In genomic region chr1:20413136-20413790, GRCh38 we compare ENCODE assay signal across 25 cellular contexts.
DNase-seq lines count a peak whose midpoint lies in the region; ATAC-seq, FAIRE-seq and TF ChIP-seq lines count a peak whose summit lies in the region.
"Had no signal": no experiment of that assay in that cellular context is flagged by ENCODE, and none has a peak within 500 bp of the region (broad histone marks: within the 10 kb centered on the region; RNA-seq: fewer than 3 reads in every experiment).

No MANE protein-coding gene starts in this region.

- DNase-seq in NCI-H446 treated with DMSO at 0.1 percent for 48 hours (lab: John Stamatoyannopoulos, UW), result peak; percentile 15
- peak; percentile 95 for DNase-seq in cerebellar cortex (ENCODE audit: low spot score)
- DNase-seq in H1 (ENCODE audit: low read depth in 1 of 2, low spot score in 2 of 2), result no peak
- no peak for DNase-seq in psoas muscle
- DNase-seq in activated CD4-positive, alpha-beta T cell treated with anti-CD3 and anti-CD28 coated beads, Interleukin-2, amount 10 ng/mL, durations not matched to agents 24 days and 14 days, result no peak
- DNase-seq in activated T-cell treated with anti-CD3 and anti-CD28 coated beads, Interleukin-2, amount 50 U/mL, for 4 hours, result no peak
- no peak for DNase-seq in activated naive CD4-positive, alpha-beta T cell treated with Interleukin-2 at 50 U/mL for 16 hours
- DNase-seq in urothelium cell line (ENCODE audit: low spot score), result no peak
- DNase-seq: CD4-positive, alpha-beta memory T cell; COR-L47; DMS53; HFFc6; NCI-H1092; NCI-H1436; NCI-H187; NCI-H2081 treated with DMSO at 0.1 percent for 48 hours; NCI-H2171; NCI-H226; NCI-H510A treated with DMSO at 0.1 percent for 48 hours; PC-9; SJCRH30 had no signal

- intact Hi-C loops in psoas muscle (cut with DNase I), result no loop called here
- intact Hi-C loops in activated CD4-positive, alpha-beta T cell treated with anti-CD3 and anti-CD28 coated beads, Interleukin-2, amount 10 ng/mL, durations not matched to agents 24 days and 14 days (cut with micrococcal nuclease), result no loop called here

- TF ChIP-seq EP300 in H1 (IDR thresholded peaks at IDR 0.05; ENCODE audit: borderline replicate concordance in 1 of 2, low read depth in 2 of 2, low read length in 2 of 2), result no peak

- H3K4me1 ChIP-seq in H1 (replicated peaks in 1 of 4; ENCODE audit: control insufficient read depth in 3 of 4, insufficient read depth in 4 of 4, low read length in 3 of 4), result 0 out of 7 replicates have a peak, but pooled peaks cover 0 to 3% (median 0%) of the 10 kb centered on the region in 4 experiments
- no peaks in the 10 kb centered on the region for H3K4me1 ChIP-seq in psoas muscle
- H3K4me1 ChIP-seq: HAP-1, SJCRH30 had no signal

- no peaks in the 10 kb centered on the region for H3K36me3 Mint-ChIP-seq in activated CD4-positive, alpha-beta T cell treated with anti-CD3 and anti-CD28 coated beads, Interleukin-2, amount 10 ng/mL, durations not matched to agents 24 days and 14 days (ENCODE audit: low read depth)
- no peaks in the 10 kb centered on the region for H3K36me3 Mint-ChIP-seq in activated T-cell treated with anti-CD3 and anti-CD28 coated beads, Interleukin-2, amount 50 U/mL, for 4 hours (ENCODE audit: insufficient read depth)
- H3K36me3 Mint-ChIP-seq: CD4-positive, alpha-beta memory T cell had no signal

- H3K9me3 Mint-ChIP-seq in activated CD4-positive, alpha-beta T cell treated with anti-CD3 and anti-CD28 coated beads, Interleukin-2, amount 10 ng/mL, durations not matched to agents 24 days and 14 days, result no peaks in the 10 kb centered on the region
- H3K9me3 Mint-ChIP-seq in activated T-cell treated with anti-CD3 and anti-CD28 coated beads, Interleukin-2, amount 50 U/mL, for 4 hours, result no peaks in the 10 kb centered on the region
- H3K9me3 Mint-ChIP-seq: HFFc6 had no signal

- no peak overlapping the region for H3K14ac ChIP-seq in H1 (ENCODE audit: insufficient read length)

- no peaks in the 10 kb centered on the region for H3K79me1 ChIP-seq in H1 (ENCODE audit: low read depth, low read length)

- peaks cover 2% of the 10 kb centered on the region for H3K4me1 Mint-ChIP-seq in activated CD4-positive, alpha-beta T cell treated with anti-CD3 and anti-CD28 coated beads, Interleukin-2, amount 10 ng/mL, durations not matched to agents 24 days and 14 days
- H3K4me1 Mint-ChIP-seq in activated T-cell treated with anti-CD3 and anti-CD28 coated beads, Interleukin-2, amount 50 U/mL, for 4 hours (ENCODE audit: low read depth), result no peaks in the 10 kb centered on the region
- H3K4me1 Mint-ChIP-seq: CD4-positive, alpha-beta memory T cell; GM23338 had no signal

- TF ChIP-seq RAD21 in H1 (IDR thresholded peaks at IDR 0.05 in 1 of 2, conservative IDR thresholded peaks at IDR 0.05 in 1 of 2; ENCODE audit: low read depth in 2 of 2, low read length in 2 of 2), result no peak

- H3K4me2 ChIP-seq in H1 (ENCODE audit: insufficient read depth in 1 of 2, low read depth in 2 of 2, low read length in 2 of 2), result no peak overlapping the region
- H3K4me2 ChIP-seq: GM23338, PC-9 had no signal

- H2BK5ac ChIP-seq in H1 (ENCODE audit: low read depth, low read length), result no peak overlapping the region

- H4K91ac ChIP-seq in H1 (replicated peaks; ENCODE audit: insufficient read length, low read length), result no peak overlapping the region

- H2BK20ac ChIP-seq in H1 (ENCODE audit: low read length), result no peak overlapping the region

- no peaks in the 10 kb centered on the region for H4K20me1 ChIP-seq in H1 (replicated peaks in 1 of 2; ENCODE audit: control insufficient read depth in 1 of 2, insufficient read depth in 2 of 2, low read length in 2 of 2)

- no peak overlapping the region for H3K27ac Mint-ChIP-seq in activated CD4-positive, alpha-beta T cell treated with anti-CD3 and anti-CD28 coated beads, Interleukin-2, amount 10 ng/mL, durations not matched to agents 24 days and 14 days
- H3K27ac Mint-ChIP-seq: CD4-positive, alpha-beta memory T cell; GM23338; HFFc6 had no signal

- H3K18ac ChIP-seq in H1 (ENCODE audit: extremely low read depth, low read length), result no peak overlapping the region

- POLR2A ChIA-PET in H1 (lab: Charles Lee; ENCODE audit: partially characterized antibody), result no interaction called here

- H3K27ac ChIP-seq in H1 (ENCODE audit: low read depth, low read length) (no peak overlapping the region), psoas muscle (no peak overlapping the region)
- H3K27ac ChIP-seq: PC-9, SJCRH30 had no signal

- no peak overlapping the region for H2AK5ac ChIP-seq in H1 (ENCODE audit: low read depth, low read length)

- H4K8ac ChIP-seq in H1 (ENCODE audit: extremely low read depth, insufficient read depth, low read length), result peak overlapping the region; percentile 32; the same call in 1 of the 2 replicates

- H2BK12ac ChIP-seq in H1 (ENCODE audit: low read depth, low read length), result no peak overlapping the region

- H3K9me3 ChIP-seq in H1 (ENCODE audit: insufficient read depth in 2 of 2, low read depth in 1 of 2, low read length in 1 of 2), result no peaks in the 10 kb centered on the region
- H3K9me3 ChIP-seq in psoas muscle, result no peaks in the 10 kb centered on the region
- H3K9me3 ChIP-seq: HAP-1, SJCRH30 had no signal

- H3K36me3 ChIP-seq in H1 (ENCODE audit: control insufficient read depth in 2 of 4, insufficient read depth in 4 of 4, low read length in 3 of 4) (no peaks in the 10 kb centered on the region), psoas muscle (ENCODE audit: insufficient read depth in 1 of 2, low read depth in 1 of 2) (no peaks in the 10 kb centered on the region)
- H3K36me3 ChIP-seq: HAP-1, SJCRH30 had no signal

- H3K4me3 ChIP-seq in H1 (ENCODE audit: extremely low read depth in 1 of 4, insufficient read depth in 2 of 4, low read depth in 3 of 4, low read length in 4 of 4) (no peak overlapping the region), psoas muscle (no peak overlapping the region)
- H3K4me3 ChIP-seq: GM23338, HAP-1, PC-9, SJCRH30 had no signal

- no peak overlapping the region for H3K23ac ChIP-seq in H1 (ENCODE audit: insufficient read length)

- no peak overlapping the region for H3K4ac ChIP-seq in H1 (replicated peaks; ENCODE audit: insufficient read length, low read depth, low read length)

- ATAC-seq in psoas muscle, result peak; percentile 29 to 65 (median 52)
- ATAC-seq in activated T-cell treated with anti-CD3 and anti-CD28 coated beads, Interleukin-2, amount 50 U/mL, for 4 hours, result no peak
- ATAC-seq: GM23338, Right ventricle myocardium inferior had no signal

- TF ChIP-seq POLR2A in H1 (IDR thresholded peaks at IDR 0.05; ENCODE audit: control extremely low read depth in 1 of 2, low read depth in 2 of 2, low read length in 2 of 2), result no peak

- H3K27me3 ChIP-seq in H1 (replicated peaks in 1 of 4; ENCODE audit: control insufficient read depth in 3 of 4, extremely low read depth in 1 of 4, insufficient read depth in 3 of 4, low read length in 3 of 4), result peaks cover 7 to 52% (median 28%) of the 10 kb centered on the region in 4 experiments
- peaks cover 0 to under 1% (median 0%) of the 10 kb centered on the region in 3 donors for H3K27me3 ChIP-seq in psoas muscle (ENCODE audit: insufficient read depth in 3 of 3, low read length in 2 of 3)

- no peak overlapping the region for H4K5ac ChIP-seq in H1 (ENCODE audit: insufficient read length, low read depth, low read length)

- H3K9ac ChIP-seq in H1 (replicated peaks in 1 of 4; ENCODE audit: extremely low read depth in 1 of 4, low read depth in 3 of 4, low read length in 3 of 4), result no peak overlapping the region

- no peak for TF ChIP-seq CTCF in H1 (IDR thresholded peaks at IDR 0.05; ENCODE audit: control extremely low read depth in 1 of 3, insufficient read depth in 1 of 3, low read depth in 1 of 3, low read length in 3 of 3)
- TF ChIP-seq CTCF in psoas muscle (IDR thresholded peaks at IDR 0.05), result no peak

- FAIRE-seq in H1 (lab: Jason Lieb, UNC) (no peak), urothelium cell line (lab: Jason Lieb, UNC) (no peak)
- FAIRE-seq: G401.6 had no signal

- no peak overlapping the region for H3K56ac ChIP-seq in H1 (replicated peaks; ENCODE audit: insufficient read length, low read depth, low read length)

- H3K4me3 Mint-ChIP-seq in activated CD4-positive, alpha-beta T cell treated with anti-CD3 and anti-CD28 coated beads, Interleukin-2, amount 10 ng/mL, durations not matched to agents 24 days and 14 days, result no peak overlapping the region
- H3K4me3 Mint-ChIP-seq in activated T-cell treated with anti-CD3 and anti-CD28 coated beads, Interleukin-2, amount 50 U/mL, for 4 hours, result no peak overlapping the region
- H3K4me3 Mint-ChIP-seq: CD4-positive, alpha-beta memory T cell; GM23338; HFFc6 had no signal

- no peaks in the 10 kb centered on the region for H3K79me2 ChIP-seq in H1 (ENCODE audit: control insufficient read depth in 1 of 2, insufficient read depth in 2 of 2, low read length in 2 of 2)

- H2BK120ac ChIP-seq in H1 (replicated peaks; ENCODE audit: low read depth, low read length), result no peak overlapping the region

- 75% methylated on average over 12 of the region's 12 CpGs; no CpG with 5 or more reads in 1 of the 2 experiments for WGBS in H1 (ENCODE audit: extremely low coverage in 1 of 2, insufficient coverage in 1 of 2, insufficient read length in 1 of 2, insufficient replicate concordance in 2 of 2, low coverage in 1 of 2, low lambda C conversion rate in 2 of 2, missing lambda C conversion rate in 1 of 2), 2 experiments
- 36 to 49% (median 39%) methylated on average over 12 of the region's 12 CpGs for WGBS in psoas muscle, 3 donors

- no peak overlapping the region for H2BK15ac ChIP-seq in H1 (ENCODE audit: low read length)

- H3K27me3 Mint-ChIP-seq in activated CD4-positive, alpha-beta T cell treated with anti-CD3 and anti-CD28 coated beads, Interleukin-2, amount 10 ng/mL, durations not matched to agents 24 days and 14 days, result peaks cover 6% of the 10 kb centered on the region
- peaks cover 10% of the 10 kb centered on the region for H3K27me3 Mint-ChIP-seq in activated T-cell treated with anti-CD3 and anti-CD28 coated beads, Interleukin-2, amount 50 U/mL, for 4 hours (ENCODE audit: low read depth)

- CTCF ChIA-PET in H1 (lab: Charles Lee; ENCODE audit: partially characterized antibody), result interaction anchor here (0.8 to 3.7 kb wide), 5 partner anchors 16 to 52 kb away, joined by 3 to 20 read pairs (median 4); no protein-coding TSS in a partner anchor

- no peaks in the 10 kb centered on the region for H3K23me2 ChIP-seq in H1 (ENCODE audit: low read depth, low read length)

- no peak overlapping the region for H2AFZ ChIP-seq in H1 (ENCODE audit: low read length)
- H2AFZ ChIP-seq: GM23338, PC-9 had no signal

TF ChIP-seq in H1, 55 proteins besides CTCF, POLR2A, EP300 and RAD21:
- TF ChIP-seq HDAC2 (IDR thresholded peaks at IDR 0.05; ENCODE audit: borderline replicate concordance in 1 of 2, low read depth in 2 of 2, low read length in 2 of 2) (no peak), SP2 (IDR thresholded peaks at IDR 0.05; ENCODE audit: low read length) (no peak), RBBP5 (IDR thresholded peaks at IDR 0.05; ENCODE audit: borderline replicate concordance, low read depth, low read length) (no peak), CTBP2 (IDR thresholded peaks at IDR 0.05; ENCODE audit: borderline replicate concordance, insufficient read depth, insufficient read length, low read length) (no peak), RXRA (IDR thresholded peaks at IDR 0.05; ENCODE audit: insufficient read depth, low read depth, low read length) (no peak), ZNF274 (IDR thresholded peaks at IDR 0.05; ENCODE audit: borderline replicate concordance, extremely low read depth, low read length) (no peak)

Comparison
In these comparisons a context has a peak if more than half of its experiments do, and no peak if none do; other contexts are left out.
1. DNase-seq: peak in NCI-H446 treated with DMSO at 0.1 percent for 48 hours (single experiment) and cerebellar cortex (single experiment); none in H1 (0 of 2), psoas muscle (0 of 2), activated CD4-positive, alpha-beta T cell treated with anti-CD3 and anti-CD28 coated beads, Interleukin-2, amount 10 ng/mL, durations not matched to agents 24 days and 14 days (single experiment), activated T-cell treated with anti-CD3 and anti-CD28 coated beads, Interleukin-2, amount 50 U/mL, for 4 hours (single experiment), activated naive CD4-positive, alpha-beta T cell treated with Interleukin-2 at 50 U/mL for 16 hours (single experiment) and urothelium cell line (single experiment).
2. ATAC-seq: peak in psoas muscle (4 of 4); none in activated T-cell treated with anti-CD3 and anti-CD28 coated beads, Interleukin-2, amount 50 U/mL, for 4 hours (0 of 2).